14 cellular contexts compared by ENCODE assay signal in genomic region chr2:101842471-101842870, GRCh38.
DNase-seq lines count a peak whose midpoint lies in the region; ATAC-seq and TF ChIP-seq lines count a peak whose summit lies in the region.
"Had no signal": no experiment of that assay in that cellular context is flagged by ENCODE, and none has a peak within 500 bp of the region (broad histone marks: within the 10 kb centered on the region; RNA-seq: fewer than 3 reads in every experiment).

No MANE protein-coding gene starts in this region.

- no peak overlapping the region for H3K4me2 ChIP-seq in OCI-LY7 (ENCODE audit: low read length)

- H3K4me1 ChIP-seq in OCI-LY7 (ENCODE audit: insufficient read depth, low read length, poor library complexity, severe bottlenecking) = no peaks in the 10 kb centered on the region
- H3K4me1 ChIP-seq: testis had no signal

- peaks cover 25% of the 10 kb centered on the region for H3K4me1 Mint-ChIP-seq in activated CD4-positive, alpha-beta T cell treated with anti-CD3 and anti-CD28 coated beads for 36 hours
- peaks cover 12% of the 10 kb centered on the region for H3K4me1 Mint-ChIP-seq in stimulated activated effector memory CD8-positive, alpha-beta T cell treated with anti-CD3 and anti-CD28 coated beads, Interleukin-12 subunit alpha, Interleukin-12 subunit beta, amount 100 ng/mL, for 72 hours

- H3K79me2 ChIP-seq in OCI-LY7 (ENCODE audit: insufficient read depth, low read depth, low read length) = no peaks in the 10 kb centered on the region

- no peaks in the 10 kb centered on the region for H3K27me3 Mint-ChIP-seq in activated CD4-positive, alpha-beta T cell treated with anti-CD3 and anti-CD28 coated beads for 36 hours

- H3K36me3 ChIP-seq in OCI-LY7 (ENCODE audit: insufficient read depth, low read length) = peaks cover 96% of the 10 kb centered on the region

- H3K36me3 Mint-ChIP-seq in activated CD4-positive, alpha-beta T cell treated with anti-CD3 and anti-CD28 coated beads for 36 hours (ENCODE audit: low read depth) = peaks cover 45% of the 10 kb centered on the region
- peaks cover 69% of the 10 kb centered on the region for H3K36me3 Mint-ChIP-seq in stimulated activated effector memory CD8-positive, alpha-beta T cell treated with anti-CD3 and anti-CD28 coated beads, Interleukin-12 subunit alpha, Interleukin-12 subunit beta, amount 100 ng/mL, for 72 hours

- H3K27ac Mint-ChIP-seq in activated CD4-positive, alpha-beta T cell treated with anti-CD3 and anti-CD28 coated beads for 36 hours = peak overlapping the region; percentile 16
- H3K27ac Mint-ChIP-seq in stimulated activated effector memory CD8-positive, alpha-beta T cell treated with anti-CD3 and anti-CD28 coated beads, Interleukin-12 subunit alpha, Interleukin-12 subunit beta, amount 100 ng/mL, for 72 hours = peak overlapping the region; percentile 64

- TF ChIP-seq CTCF in fibroblast of villous mesenchyme (IDR thresholded peaks at IDR 0.05; ENCODE audit: insufficient read depth, low read depth, low read length) (no peak), OCI-LY7 (conservative IDR thresholded peaks at IDR 0.05; ENCODE audit: low read length) (no peak)

- no peak overlapping the region for H2AFZ ChIP-seq in OCI-LY7 (ENCODE audit: low read length)

- ATAC-seq in activated CD4-positive, alpha-beta T cell treated with anti-CD3 and anti-CD28 coated beads for 36 hours = no peak
- ATAC-seq in SK-N-SH treated with all-trans-retinoic acid at 6 μM for 48 hours = peak; percentile 31; the same call in 2 of the 3 replicates
- no peak for ATAC-seq in stimulated activated effector memory CD8-positive, alpha-beta T cell treated with anti-CD3 and anti-CD28 coated beads, Interleukin-12 subunit alpha, Interleukin-12 subunit beta, amount 100 ng/mL, for 72 hours
- no peak for ATAC-seq in HG03520 (IDR thresholded peaks at IDR 0.05; ENCODE audit: unreplicated experiment)

- intact Hi-C loops in activated CD4-positive, alpha-beta T cell treated with anti-CD3 and anti-CD28 coated beads for 36 hours (cut with DNase I, micrococcal nuclease) = no loop called here
- intact Hi-C loops in OCI-LY7 (cut with micrococcal nuclease; ENCODE audit: unreplicated experiment) = no loop called here

- H3K4me3 ChIP-seq in fibroblast of villous mesenchyme (ENCODE audit: low read depth, low read length) (no peak overlapping the region), OCI-LY7 (ENCODE audit: low read depth, low read length, poor library complexity, severe bottlenecking) (no peak overlapping the region)
- H3K4me3 ChIP-seq: adrenal gland, testis had no signal

- BruUV-seq in OCI-LY7 (replicated peaks; lab: Mats Ljungman, UMichigan) = no TSS peak

- H3K9me3 Mint-ChIP-seq in activated CD4-positive, alpha-beta T cell treated with anti-CD3 and anti-CD28 coated beads for 36 hours (ENCODE audit: low read depth) = no peaks in the 10 kb centered on the region
- H3K9me3 Mint-ChIP-seq in stimulated activated effector memory CD8-positive, alpha-beta T cell treated with anti-CD3 and anti-CD28 coated beads, Interleukin-12 subunit alpha, Interleukin-12 subunit beta, amount 100 ng/mL, for 72 hours = no peaks in the 10 kb centered on the region
- H3K9me3 Mint-ChIP-seq: endodermal cell had no signal

- no peaks in the 10 kb centered on the region for H3K9me2 ChIP-seq in OCI-LY7 (ENCODE audit: insufficient read depth, low read length)

- CTCF ChIA-PET in activated CD4-positive, alpha-beta T cell treated with anti-CD3 and anti-CD28 coated beads for 36 hours (lab: Charles Lee) = interaction anchor here (1.1 kb wide), 1 partner anchor 12 kb away, joined by 4 read pairs; no protein-coding TSS in a partner anchor
- CTCF ChIA-PET in OCI-LY7 (lab: Charles Lee; ENCODE audit: unreplicated experiment) = no interaction called here

- POLR2A ChIA-PET in activated CD4-positive, alpha-beta T cell treated with anti-CD3 and anti-CD28 coated beads for 36 hours (lab: Charles Lee) = no interaction called here
- POLR2A ChIA-PET in OCI-LY7 (lab: Charles Lee) = no interaction called here

- no peaks in the 10 kb centered on the region for H4K20me1 ChIP-seq in OCI-LY7 (ENCODE audit: insufficient read depth, low read length)

- H3K4me3 Mint-ChIP-seq in activated CD4-positive, alpha-beta T cell treated with anti-CD3 and anti-CD28 coated beads for 36 hours = no peak overlapping the region
- H3K4me3 Mint-ChIP-seq in stimulated activated effector memory CD8-positive, alpha-beta T cell treated with anti-CD3 and anti-CD28 coated beads, Interleukin-12 subunit alpha, Interleukin-12 subunit beta, amount 100 ng/mL, for 72 hours = no peak overlapping the region
- H3K4me3 Mint-ChIP-seq: endodermal cell had no signal

- no peak overlapping the region for H3K27ac ChIP-seq in OCI-LY7 (ENCODE audit: low read depth, low read length, poor library complexity, severe bottlenecking)
- H3K27ac ChIP-seq: testis had no signal

- no peak for DNase-seq in activated CD4-positive, alpha-beta T cell treated with anti-CD3 and anti-CD28 coated beads for 36 hours
- DNase-seq in activated CD4-positive, alpha-beta T cell treated with anti-CD3 and anti-CD28 coated beads, Interleukin-2, amount 50 U/mL, for 1 hour = no peak
- DNase-seq in fibroblast of villous mesenchyme (ENCODE audit: low read depth) = peak; percentile 42
- DNase-seq in stimulated activated effector memory CD8-positive, alpha-beta T cell treated with anti-CD3 and anti-CD28 coated beads, Interleukin-12 subunit alpha, Interleukin-12 subunit beta, amount 100 ng/mL, for 72 hours (ENCODE audit: low spot score in 2 of 2) = no peak
- DNase-seq in NCI-H2196 treated with DMSO at 0.1 percent for 48 hours (lab: John Stamatoyannopoulos, UW; ENCODE audit: unreplicated experiment) = no peak
- no peak for DNase-seq in OCI-LY7 (ENCODE audit: low spot score)
- DNase-seq: adrenal gland, endodermal cell, hippocampal formation, NCI-H1048, SHP77, testis had no signal

- H3K9me3 ChIP-seq in OCI-LY7 (ENCODE audit: low read length) = no peaks in the 10 kb centered on the region
- H3K9me3 ChIP-seq: adrenal gland, testis had no signal

TF ChIP-seq in SK-N-SH treated with all-trans-retinoic acid at 6 μM for 48 hours, 23 proteins besides CTCF, POLR2A, EP300 and RAD21:
- TF ChIP-seq TOX (CRISPR knock-in tag; IDR thresholded peaks at IDR 0.05; ENCODE audit: borderline replicate concordance) (no peak), ZFP3 (CRISPR knock-in tag; IDR thresholded peaks at IDR 0.05) (no peak), CSDC2 (CRISPR knock-in tag; IDR thresholded peaks at IDR 0.05) (no peak), CSRNP3 (CRISPR knock-in tag; IDR thresholded peaks at IDR 0.05) (no peak), ZNF70 (CRISPR knock-in tag; IDR thresholded peaks at IDR 0.05) (no peak), TCF4 (CRISPR knock-in tag; IDR thresholded peaks at IDR 0.05; ENCODE audit: borderline replicate concordance) (no peak), ZFP30 (CRISPR knock-in tag; IDR thresholded peaks at IDR 0.05) (no peak), TSHZ2 (CRISPR knock-in tag; IDR thresholded peaks at IDR 0.05) (no peak), PPARA (CRISPR knock-in tag; IDR thresholded peaks at IDR 0.05; ENCODE audit: borderline replicate concordance) (no peak), OSR1 (CRISPR knock-in tag; IDR thresholded peaks at IDR 0.05) (no peak), ZNF565 (CRISPR knock-in tag; conservative IDR thresholded peaks at IDR 0.05; ENCODE audit: low read depth) (no peak), RARB (CRISPR knock-in tag; IDR thresholded peaks at IDR 0.05) (no peak), SNAI2 (CRISPR knock-in tag; IDR thresholded peaks at IDR 0.05) (no peak), ESRRG (CRISPR knock-in tag; IDR thresholded peaks at IDR 0.05) (no peak)
